Comparison of ENCODE assay signal across 23 cellular contexts in genomic region chr6:5814116-5814515, GRCh38.
DNase-seq lines count a peak whose midpoint lies in the region; ATAC-seq, FAIRE-seq and TF ChIP-seq lines count a peak whose summit lies in the region.
"Had no signal": no experiment of that assay in that cellular context is flagged by ENCODE, and none has a peak within 500 bp of the region (broad histone marks: within the 10 kb centered on the region; RNA-seq: fewer than 3 reads in every experiment).

No MANE protein-coding gene starts in this region.

- no peak overlapping the region for H3K14ac ChIP-seq in IMR-90 (replicated peaks; ENCODE audit: low read depth, low read length)

- H2BK15ac ChIP-seq in IMR-90 (ENCODE audit: low read depth, low read length): no peak overlapping the region

- no peak overlapping the region for H2BK120ac ChIP-seq in IMR-90 (ENCODE audit: low read depth, low read length)

- no peak overlapping the region for H4K91ac ChIP-seq in IMR-90 (ENCODE audit: insufficient read depth, low read depth, low read length)

- peaks cover 23% of the 10 kb centered on the region for H3K4me1 Mint-ChIP-seq in CD8-positive, alpha-beta T cell (ENCODE audit: low read depth)
- H3K4me1 Mint-ChIP-seq: nephron had no signal

- H3K9me1 ChIP-seq in IMR-90 (ENCODE audit: insufficient read depth, low read length): no peaks in the 10 kb centered on the region

- no peaks in the 10 kb centered on the region for H3K79me2 ChIP-seq in smooth muscle cell (ENCODE audit: low read depth)

- H3F3A ChIP-seq in smooth muscle cell (ENCODE audit: low read depth): no peaks in the 10 kb centered on the region

- 92% methylated on average over 2 of the region's 5 CpGs; no CpG with 5 or more reads in 1 of the 2 experiments for WGBS in IMR-90 (ENCODE audit: extremely low coverage in 2 of 2, insufficient read length in 1 of 2), 2 experiments
- WGBS in smooth muscle cell (ENCODE audit: low lambda C conversion rate): 93% methylated on average over 5 of the region's 5 CpGs

- H3K9me3 ChIP-seq in CD8-positive, alpha-beta T cell (ENCODE audit: low read length): no peaks in the 10 kb centered on the region
- H3K9me3 ChIP-seq in IMR-90 (ENCODE audit: control insufficient read depth, insufficient read depth, low read length) (peaks cover 4% of the 10 kb centered on the region; the same call in 1 of the 2 replicates), mucosa of descending colon (no peaks in the 10 kb centered on the region), smooth muscle cell (replicated peaks; ENCODE audit: low read depth) (no peaks in the 10 kb centered on the region)
- H3K9me3 ChIP-seq: ovary, right atrium auricular region, transverse colon had no signal

- TF ChIP-seq RAD21 in IMR-90 (IDR thresholded peaks at IDR 0.05; ENCODE audit: low read length): no peak

- POLR2A ChIA-PET in CD8-positive, alpha-beta T cell (lab: Charles Lee): interaction anchor here (1.5 kb wide), 1 partner anchor 11 kb away, joined by 4 read pairs; no protein-coding TSS in a partner anchor
- POLR2A ChIA-PET in IMR-90 (lab: Charles Lee; ENCODE audit: unreplicated experiment): no interaction called here

- H2AK5ac ChIP-seq in IMR-90 (ENCODE audit: low read depth, low read length): no peak overlapping the region

- no peaks in the 10 kb centered on the region for H3K36me3 ChIP-seq in CD8-positive, alpha-beta T cell (ENCODE audit: insufficient read depth, low read length)
- H3K36me3 ChIP-seq in IMR-90 (ENCODE audit: control insufficient read depth, insufficient read depth, low read length) (no peaks in the 10 kb centered on the region), mucosa of descending colon (ENCODE audit: low read depth) (no peaks in the 10 kb centered on the region), smooth muscle cell (ENCODE audit: low read depth) (no peaks in the 10 kb centered on the region)
- H3K36me3 ChIP-seq: ovary, right atrium auricular region, transverse colon had no signal

- no peak for ATAC-seq in CD8-positive, alpha-beta T cell
- ATAC-seq in IMR-90 (ENCODE audit: low read depth) (no peak), mucosa of descending colon (peak; percentile 80)
- ATAC-seq: left lobe of liver had no signal

- dilution Hi-C loops in IMR-90 (cut with HindIII; ENCODE audit: low sequenced_read_pairs, unreplicated experiment): no loop called here

- H2AFZ ChIP-seq in IMR-90 (replicated peaks; ENCODE audit: low read length, poor library complexity) (no peak overlapping the region), smooth muscle cell (ENCODE audit: low read depth) (no peak overlapping the region)

- H3K4me3 ChIP-seq in CD8-positive, alpha-beta T cell (ENCODE audit: low read depth, low read length): no peak overlapping the region
- H3K4me3 ChIP-seq in IMR-90 (ENCODE audit: insufficient read depth, low read depth, low read length): no peak overlapping the region
- no peak overlapping the region for H3K4me3 ChIP-seq in mucosa of descending colon
- H3K4me3 ChIP-seq in smooth muscle cell: no peak overlapping the region
- H3K4me3 ChIP-seq: ovary, right atrium auricular region, transverse colon had no signal

- no peak overlapping the region for H3K18ac ChIP-seq in IMR-90 (ENCODE audit: low read depth, low read length)

- no peak for DNase-seq in CD8-positive, alpha-beta T cell
- DNase-seq in GM19239 (ENCODE audit: insufficient read length, low spot score): no peak
- DNase-seq in IMR-90: no peak
- DNase-seq in mucosa of descending colon: peak in 1 of 3 donors; percentile 9
- DNase-seq in activated gamma-delta T cell (lab: John Stamatoyannopoulos, UW): no peak
- no peak for DNase-seq in smooth muscle cell (lab: John Stamatoyannopoulos, UW; ENCODE audit: unreplicated experiment)
- DNase-seq in OCI-M2 (lab: John Stamatoyannopoulos, UW; ENCODE audit: unreplicated experiment): no peak
- DNase-seq: AML-193, cerebellar nuclear complex, HCEC 1CT, mesendoderm, NCI-H1048, NCI-H187, NCI-H2227 treated with DMSO at 0.1 percent for 48 hours, NCI-H82, ovary, SHP77 treated with DMSO at 0.1 percent for 48 hours, transverse colon had no signal

- H3K27me3 Mint-ChIP-seq in CD8-positive, alpha-beta T cell (ENCODE audit: low read depth): no peaks in the 10 kb centered on the region

- TF ChIP-seq POLR2A in IMR-90 (IDR thresholded peaks at IDR 0.05; ENCODE audit: low read depth, low read length): no peak

- no TSS peak for BruUV-seq in IMR-90 (replicated peaks; lab: Mats Ljungman, UMichigan)

- no peak overlapping the region for H3K4me3 Mint-ChIP-seq in CD8-positive, alpha-beta T cell
- H3K4me3 Mint-ChIP-seq: activated naive CD4-positive, alpha-beta T cell treated with anti-CD3 and anti-CD28 coated beads for 36 hours; nephron; T-helper 1 cell treated with Interleukin-12 subunit alpha and Interleukin-12 subunit beta and Interleukin-4 antibody, amounts not matched to agents 30 μg/mL and 1 μg/mL, for 36 hours had no signal

- H3K4me2 ChIP-seq in IMR-90 (ENCODE audit: low read depth, low read length): no peak overlapping the region
- H3K4me2 ChIP-seq in smooth muscle cell: no peak overlapping the region

- H4K20me1 ChIP-seq in IMR-90 (ENCODE audit: insufficient read depth, low read length): no peaks in the 10 kb centered on the region
- H4K20me1 ChIP-seq in smooth muscle cell (ENCODE audit: low read depth): no peaks in the 10 kb centered on the region

- intact Hi-C loops in CD8-positive, alpha-beta T cell (cut with DNase I, micrococcal nuclease): loop anchor here in 1 of 2 experiments (10.0 kb wide), 1 partner anchor 731 kb away; no protein-coding TSS in a partner anchor
- intact Hi-C loops in IMR-90 (cut with micrococcal nuclease): no loop called here
- intact Hi-C loops in mucosa of descending colon (cut with DNase I, micrococcal nuclease): no loop called here

- H4K5ac ChIP-seq in IMR-90 (ENCODE audit: low read depth, low read length): no peak overlapping the region

- H3K36me3 Mint-ChIP-seq in CD8-positive, alpha-beta T cell: peaks cover 2% of the 10 kb centered on the region

- peak; percentile 4 for FAIRE-seq in GM19239 (lab: Jason Lieb, UNC)

- TF ChIP-seq CTCF in CD8-positive, alpha-beta T cell (IDR thresholded peaks at IDR 0.05): no peak
- TF ChIP-seq CTCF in IMR-90 (conservative IDR thresholded peaks at IDR 0.05; ENCODE audit: low read depth, low read length) (no peak), mucosa of descending colon (IDR thresholded peaks at IDR 0.05) (no peak), smooth muscle cell (IDR thresholded peaks at IDR 0.05; ENCODE audit: borderline replicate concordance, insufficient read depth, poor library complexity, severe bottlenecking) (no peak)

- H2BK20ac ChIP-seq in IMR-90 (ENCODE audit: low read depth, low read length): no peak overlapping the region

- peak overlapping the region; percentile 60 for H3K27ac Mint-ChIP-seq in CD8-positive, alpha-beta T cell
- H3K27ac Mint-ChIP-seq: activated naive CD4-positive, alpha-beta T cell treated with anti-CD3 and anti-CD28 coated beads for 36 hours; nephron had no signal

- in situ Hi-C loops in IMR-90 (cut with MboI; ENCODE audit: low sequenced_read_pairs): no loop called here

- H4K8ac ChIP-seq in IMR-90 (ENCODE audit: low read depth in 2 of 2, low read length in 2 of 2): no peak overlapping the region

- H3K4ac ChIP-seq in IMR-90 (ENCODE audit: low read depth, low read length): no peak overlapping the region

- CTCF ChIA-PET in CD8-positive, alpha-beta T cell (lab: Charles Lee): interaction anchor here (1.1 kb wide), 2 partner anchors 11 kb away, joined by 3 read pairs; no protein-coding TSS in a partner anchor
- CTCF ChIA-PET in IMR-90 (lab: Yijun Ruan, JAX): no interaction called here

- no peak overlapping the region for H2AK9ac ChIP-seq in IMR-90 (replicated peaks; ENCODE audit: low read depth, low read length, poor library complexity)

- H3K9me3 Mint-ChIP-seq in CD8-positive, alpha-beta T cell: no peaks in the 10 kb centered on the region
- H3K9me3 Mint-ChIP-seq: activated naive CD4-positive, alpha-beta T cell treated with anti-CD3 and anti-CD28 coated beads for 36 hours; T-helper 1 cell treated with Interleukin-12 subunit alpha and Interleukin-12 subunit beta and Interleukin-4 antibody, amounts not matched to agents 30 μg/mL and 1 μg/mL, for 36 hours had no signal

- no peak overlapping the region for H3K23ac ChIP-seq in IMR-90 (ENCODE audit: low read depth, low read length)

- H3K4me1 ChIP-seq in CD8-positive, alpha-beta T cell (ENCODE audit: insufficient read depth, low read length): peaks cover 18% of the 10 kb centered on the region
- no peaks in the 10 kb centered on the region for H3K4me1 ChIP-seq in IMR-90 (ENCODE audit: control insufficient read depth, insufficient read depth, low read length)
- H3K4me1 ChIP-seq in mucosa of descending colon (ENCODE audit: low read depth): no peaks in the 10 kb centered on the region
- no peaks in the 10 kb centered on the region for H3K4me1 ChIP-seq in smooth muscle cell (ENCODE audit: low read depth)
- H3K4me1 ChIP-seq: right atrium auricular region, transverse colon had no signal

- H3K27me3 ChIP-seq in CD8-positive, alpha-beta T cell (ENCODE audit: insufficient read depth, low read length): no peaks in the 10 kb centered on the region
- no peaks in the 10 kb centered on the region for H3K27me3 ChIP-seq in IMR-90 (ENCODE audit: control insufficient read depth, insufficient read depth, low read length)
- no peaks in the 10 kb centered on the region for H3K27me3 ChIP-seq in smooth muscle cell (ENCODE audit: low read depth)
- H3K27me3 ChIP-seq: ovary, right atrium auricular region, transverse colon had no signal

- H3K56ac ChIP-seq in IMR-90 (ENCODE audit: extremely low read depth, insufficient read depth, low read length): no peak overlapping the region

- H3K9ac ChIP-seq in IMR-90 (ENCODE audit: low read depth, low read length): no peak overlapping the region
- H3K9ac ChIP-seq in smooth muscle cell (ENCODE audit: low read depth): no peak overlapping the region

- H2BK5ac ChIP-seq in IMR-90 (ENCODE audit: low read depth, low read length, poor library complexity, severe bottlenecking): no peak overlapping the region

- no peak overlapping the region for H3K27ac ChIP-seq in CD8-positive, alpha-beta T cell (ENCODE audit: low read depth, low read length)
- H3K27ac ChIP-seq in IMR-90 (ENCODE audit: insufficient read depth, low read length) (no peak overlapping the region), smooth muscle cell (ENCODE audit: low read depth) (no peak overlapping the region)
- H3K27ac ChIP-seq: ovary, right atrium auricular region, transverse colon had no signal

- H3K79me1 ChIP-seq in IMR-90 (ENCODE audit: low read depth in 1 of 2, low read length in 2 of 2): no peaks in the 10 kb centered on the region

TF ChIP-seq in IMR-90, 13 proteins besides CTCF, POLR2A, EP300 and RAD21:
- TF ChIP-seq BHLHE40 (IDR thresholded peaks at IDR 0.05; ENCODE audit: low read depth, low read length) (no peak), MAFK (IDR thresholded peaks at IDR 0.05; ENCODE audit: low read depth, low read length) (0 out of 2 replicates have a peak, but pooled peaks have one; percentile 24)
TF ChIP-seq in IMR-90: peak in this region for 1.
